1 cellular context compared by ENCODE assay signal in genomic region chr2:27663463-27664244, GRCh38.
TF ChIP-seq lines count a peak whose summit lies in the region.

SLC4A1AP (plus strand) TSS chr2:27663889; CDS start chr2:27663915, 26 bp downstream.
SUPT7L (minus strand) TSS chr2:27663614; CDS start chr2:27662192, 1,422 bp downstream.

TF ChIP-seq in H1, 55 proteins besides CTCF, POLR2A, EP300 and RAD21 (continued from another document):
- TF ChIP-seq ATF3 (IDR thresholded peaks at IDR 0.05; ENCODE audit: insufficient read depth, low read depth, low read length) = no peak
- peak; percentile 23; the same call in 1 of the 2 replicates for TF ChIP-seq SIX5 (IDR thresholded peaks at IDR 0.05; ENCODE audit: low read depth, low read length)
- TF ChIP-seq NRF1 (IDR thresholded peaks at IDR 0.05; ENCODE audit: low read depth, low read length) = no peak
- no peak for TF ChIP-seq BACH1 (IDR thresholded peaks at IDR 0.05; ENCODE audit: low read length)
- TF ChIP-seq MAFK (IDR thresholded peaks at IDR 0.05; ENCODE audit: low read depth, low read length) = no peak
- no peak; the same call in 1 of the 2 replicates for TF ChIP-seq CHD2 (IDR thresholded peaks at IDR 0.05; ENCODE audit: low read length)
- TF ChIP-seq SUZ12 (IDR thresholded peaks at IDR 0.05; ENCODE audit: low read length) = no peak
- peak; percentile 96 for TF ChIP-seq TAF1 (IDR thresholded peaks at IDR 0.05; ENCODE audit: low read depth, low read length)
- TF ChIP-seq JUN (IDR thresholded peaks at IDR 0.05; ENCODE audit: low read depth, low read length) = 0 out of 2 replicates have a peak, but pooled peaks have one; percentile 5
- TF ChIP-seq CREB1 (IDR thresholded peaks at IDR 0.05) = peak; percentile 36
- no peak for TF ChIP-seq SAP30 (IDR thresholded peaks at IDR 0.05; ENCODE audit: insufficient read depth, insufficient replicate concordance, low read length)
- TF ChIP-seq EGR1 (IDR thresholded peaks at IDR 0.05; ENCODE audit: borderline replicate concordance, low read depth, low read length) = no peak
- TF ChIP-seq CEBPB (IDR thresholded peaks at IDR 0.05; ENCODE audit: low read depth, low read length) = no peak
- TF ChIP-seq RXRA (IDR thresholded peaks at IDR 0.05; ENCODE audit: insufficient read depth, low read depth, low read length) = no peak
- TF ChIP-seq EZH2 (IDR thresholded peaks at IDR 0.05; ENCODE audit: low read depth, low read length, severe bottlenecking) = no peak
- peak; percentile 59 for TF ChIP-seq CTBP2 (IDR thresholded peaks at IDR 0.05; ENCODE audit: borderline replicate concordance, insufficient read depth, insufficient read length, low read length)
- TF ChIP-seq HDAC2 (IDR thresholded peaks at IDR 0.05; ENCODE audit: borderline replicate concordance in 1 of 2, low read depth in 2 of 2, low read length in 2 of 2) = peak in 1 of 2 experiments; percentile 94; a peak in 2 of 4 replicates
- TF ChIP-seq FOSL1 (IDR thresholded peaks at IDR 0.05; ENCODE audit: insufficient read depth, low read depth, low read length) = no peak
- TF ChIP-seq MAX (IDR thresholded peaks at IDR 0.05) = no peak
- peak; percentile 9; the same call in 1 of the 2 replicates for TF ChIP-seq GTF2F1 (IDR thresholded peaks at IDR 0.05; ENCODE audit: borderline replicate concordance, low read depth, low read length)
- TF ChIP-seq SP1 (IDR thresholded peaks at IDR 0.05; ENCODE audit: low read depth, low read length) = no peak
- TF ChIP-seq KDM4A (IDR thresholded peaks at IDR 0.05; ENCODE audit: low read depth, low read length, severe bottlenecking) = peak; percentile 100
- no peak for TF ChIP-seq RNF2 (IDR thresholded peaks at IDR 0.05; ENCODE audit: borderline replicate concordance, low read depth, low read length, missing control alignments, poor library complexity, severe bottlenecking)
- peak; percentile 41 to 94; a peak in 2 of 4 replicates for TF ChIP-seq SIN3A (conservative IDR thresholded peaks at IDR 0.05 in 1 of 2, IDR thresholded peaks at IDR 0.05 in 1 of 2; ENCODE audit: low read depth in 1 of 2, low read length in 2 of 2)
- no peak for TF ChIP-seq TCF12 (IDR thresholded peaks at IDR 0.05; ENCODE audit: low read depth, low read length)
- TF ChIP-seq BCL11A (IDR thresholded peaks at IDR 0.05; ENCODE audit: low read depth in 2 of 2, low read length in 2 of 2) = no peak
- peak; percentile 91 for TF ChIP-seq TBP (IDR thresholded peaks at IDR 0.05; ENCODE audit: low read depth, low read length)
- TF ChIP-seq PHF8 (conservative IDR thresholded peaks at IDR 0.05; ENCODE audit: low read depth, low read length) = peak; percentile 78
- TF ChIP-seq BRCA1 (IDR thresholded peaks at IDR 0.05; ENCODE audit: low read depth, low read length) = no peak
- TF ChIP-seq CHD7 (IDR thresholded peaks at IDR 0.05; ENCODE audit: insufficient replicate concordance, low read length) = no peak
- peak; percentile 96 for TF ChIP-seq GABPA (IDR thresholded peaks at IDR 0.05; ENCODE audit: borderline replicate concordance, insufficient read depth, low read length)
- peak; percentile 83 for TF ChIP-seq RBBP5 (IDR thresholded peaks at IDR 0.05; ENCODE audit: borderline replicate concordance, low read depth, low read length)
- peak; percentile 95 for TF ChIP-seq YY1 (IDR thresholded peaks at IDR 0.05; ENCODE audit: low read depth, low read length)
- TF ChIP-seq ZNF274 (IDR thresholded peaks at IDR 0.05; ENCODE audit: borderline replicate concordance, extremely low read depth, low read length) = no peak
- no peak; the same call in 1 of the 2 replicates for TF ChIP-seq RFX5 (IDR thresholded peaks at IDR 0.05; ENCODE audit: borderline replicate concordance, low read depth, low read length)
- TF ChIP-seq ATF2 (IDR thresholded peaks at IDR 0.05; ENCODE audit: low read length) = peak; percentile 91; the same call in 1 of the 2 replicates
- TF ChIP-seq JUND (IDR thresholded peaks at IDR 0.05; ENCODE audit: low read length) = peak; percentile 48; the same call in 1 of the 2 replicates
- peak; percentile 89; the same call in 1 of the 2 replicates for TF ChIP-seq SP4 (IDR thresholded peaks at IDR 0.05; ENCODE audit: low read length)
- TF ChIP-seq CBX5 (IDR thresholded peaks at IDR 0.05; ENCODE audit: low read depth, low read length) = no peak
- no peak for TF ChIP-seq USF2 (IDR thresholded peaks at IDR 0.05; ENCODE audit: low read length)
- TF ChIP-seq NANOG (IDR thresholded peaks at IDR 0.05; ENCODE audit: insufficient read depth, low read depth, low read length, poor library complexity, severe bottlenecking) = no peak
- TF ChIP-seq SRF (IDR thresholded peaks at IDR 0.05; ENCODE audit: low read depth, low read length) = peak; percentile 38; the same call in 1 of the 2 replicates
- no peak for TF ChIP-seq CHD1 (IDR thresholded peaks at IDR 0.05; ENCODE audit: low read depth, low read length)
- peak; percentile 49; the same call in 1 of the 2 replicates for TF ChIP-seq TEAD4 (IDR thresholded peaks at IDR 0.05; ENCODE audit: low read depth, low read length)
- TF ChIP-seq HDAC6 (IDR thresholded peaks at IDR 0.05; ENCODE audit: low read depth, low read length) = no peak
